Comparison of ENCODE assay signal across 7 cellular contexts in genomic region chr2:203779477-203780073, GRCh38.
DNase-seq lines count a peak whose midpoint lies in the region; ATAC-seq and TF ChIP-seq lines count a peak whose summit lies in the region.
"Not testable (repeated sequence)": the region's sequence is repeated elsewhere in the genome, so short reads cannot be mapped to it uniquely, and the experiment has no call there.

No MANE protein-coding gene starts in this region.

- intact Hi-C loops in activated CD8-positive, alpha-beta T cell treated with anti-CD3 and anti-CD28 coated beads for 36 hours (cut with micrococcal nuclease) = loop anchor here (5.0 kb wide), 2 partner anchors 42 to 72 kb away; partner anchors contain the start of gene CD28

- not testable (repeated sequence) for TF ChIP-seq CTCF in activated CD8-positive, alpha-beta T cell treated with anti-CD3 and anti-CD28 coated beads for 36 hours (IDR thresholded peaks at IDR 0.05)

- 82% methylated on average over 4 of the region's 4 CpGs for WGBS in thymus

- not testable (repeated sequence) for H3K27me3 ChIP-seq in CD8-positive, alpha-beta memory T cell (ENCODE audit: insufficient read depth, low read length, poor library complexity, severe bottlenecking); thymus (ENCODE audit: control insufficient read depth, insufficient read depth)

- POLR2A ChIA-PET in CD8-positive, alpha-beta memory T cell (lab: Charles Lee) = interaction anchor here (0.6 to 1.0 kb wide), 2 partner anchors 29 to 59 kb away, joined by 3 read pairs; no protein-coding TSS in a partner anchor
- POLR2A ChIA-PET in T-cell (lab: Charles Lee) = interaction anchor here in 1 of 2 donors (0.5 kb wide), 1 partner anchor 919 kb away, joined by 3 read pairs; no protein-coding TSS in a partner anchor
- POLR2A ChIA-PET in activated CD8-positive, alpha-beta T cell treated with anti-CD3 and anti-CD28 coated beads for 36 hours (lab: Charles Lee) = interaction anchor here (0.7 to 1.2 kb wide), 5 partner anchors 10 to 71 kb away, joined by 3 to 5 read pairs (median 3); no protein-coding TSS in a partner anchor
- POLR2A ChIA-PET in naive thymus-derived CD8-positive, alpha-beta T cell (lab: Charles Lee) = interaction anchor here (1.1 to 1.3 kb wide), 2 partner anchors 36 to 39 kb away, joined by 3 to 5 read pairs; no protein-coding TSS in a partner anchor

- not testable (repeated sequence) for H3K27me3 Mint-ChIP-seq in CD8-positive, alpha-beta memory T cell; T-cell; activated CD8-positive, alpha-beta T cell treated with anti-CD3 and anti-CD28 coated beads for 36 hours; activated naive CD4-positive, alpha-beta T cell treated with anti-CD3 and anti-CD28 coated beads, Interleukin-2, amount 50 U/mL, for 24 hours; effector memory CD8-positive, alpha-beta T cell; naive thymus-derived CD8-positive, alpha-beta T cell

- CTCF ChIA-PET in CD8-positive, alpha-beta memory T cell (lab: Charles Lee) = interaction anchor here (1.0 kb wide), 1 partner anchor 39 kb away, joined by 3 read pairs; no protein-coding TSS in a partner anchor
- CTCF ChIA-PET in T-cell (lab: Charles Lee) = interaction anchor here in 1 of 2 donors (0.6 kb wide), 1 partner anchor 599 kb away, joined by 4 read pairs; no protein-coding TSS in a partner anchor
- CTCF ChIA-PET in activated CD8-positive, alpha-beta T cell treated with anti-CD3 and anti-CD28 coated beads for 36 hours (lab: Charles Lee) = interaction anchor here (0.6 to 8.2 kb wide), 3 partner anchors 35 to 81 kb away, joined by 3 to 62 read pairs (median 7); no protein-coding TSS in a partner anchor

- peaks cover 31 to 49% (median 48%) of the 10 kb centered on the region in 3 donors for H3K4me1 Mint-ChIP-seq in CD8-positive, alpha-beta memory T cell
- peaks cover 41 to 64% (median 42%) of the 10 kb centered on the region in 3 donors for H3K4me1 Mint-ChIP-seq in T-cell
- peaks cover 47% of the 10 kb centered on the region for H3K4me1 Mint-ChIP-seq in activated CD8-positive, alpha-beta T cell treated with anti-CD3 and anti-CD28 coated beads for 36 hours (ENCODE audit: low read depth)
- H3K4me1 Mint-ChIP-seq in activated naive CD4-positive, alpha-beta T cell treated with anti-CD3 and anti-CD28 coated beads, Interleukin-2, amount 50 U/mL, for 24 hours = peaks cover 54% of the 10 kb centered on the region
- peaks cover 21 to 29% of the 10 kb centered on the region in 2 donors for H3K4me1 Mint-ChIP-seq in effector memory CD8-positive, alpha-beta T cell (ENCODE audit: low read depth in 2 of 2)
- H3K4me1 Mint-ChIP-seq in naive thymus-derived CD8-positive, alpha-beta T cell = peaks cover 22 to 59% (median 42%) of the 10 kb centered on the region in 4 donors

- H3K4me3 ChIP-seq in CD8-positive, alpha-beta memory T cell (ENCODE audit: low read length); thymus (ENCODE audit: low read length): not testable (repeated sequence)

- H3K9me3 ChIP-seq in CD8-positive, alpha-beta memory T cell (ENCODE audit: low read length); thymus (ENCODE audit: control insufficient read depth): not testable (repeated sequence)

- peaks cover 26% of the 10 kb centered on the region for H3K4me1 ChIP-seq in CD8-positive, alpha-beta memory T cell (ENCODE audit: insufficient read depth, low read length)
- H3K4me1 ChIP-seq in thymus (ENCODE audit: control insufficient read depth, insufficient read depth, low read length) = peaks cover 23% of the 10 kb centered on the region

- DNase-seq in CD8-positive, alpha-beta memory T cell; T-cell; activated CD8-positive, alpha-beta T cell treated with anti-CD3 and anti-CD28 coated beads for 36 hours; effector memory CD8-positive, alpha-beta T cell: not testable (repeated sequence)
- peak in 1 of 10 donors; percentile 6 for DNase-seq in naive thymus-derived CD8-positive, alpha-beta T cell

- not testable (repeated sequence) for H3K27ac ChIP-seq in CD8-positive, alpha-beta memory T cell (ENCODE audit: low read depth, low read length)
- H3K27ac ChIP-seq in thymus (ENCODE audit: low read depth) = peak overlapping the region; percentile 74

- H3K36me3 ChIP-seq in CD8-positive, alpha-beta memory T cell (ENCODE audit: insufficient read depth, low read length); thymus (ENCODE audit: control insufficient read depth, insufficient read depth): not testable (repeated sequence)

- not testable (repeated sequence) for ATAC-seq in T-cell (replicated peaks in 1 of 4); activated CD8-positive, alpha-beta T cell treated with anti-CD3 and anti-CD28 coated beads for 36 hours; effector memory CD8-positive, alpha-beta T cell (replicated peaks); naive thymus-derived CD8-positive, alpha-beta T cell

- peak overlapping the region in 1 of 7 donors; percentile 35 for H3K4me3 Mint-ChIP-seq in CD8-positive, alpha-beta memory T cell
- peak overlapping the region in 1 of 3 donors; percentile 25 for H3K4me3 Mint-ChIP-seq in T-cell
- H3K4me3 Mint-ChIP-seq in activated CD8-positive, alpha-beta T cell treated with anti-CD3 and anti-CD28 coated beads for 36 hours; activated naive CD4-positive, alpha-beta T cell treated with anti-CD3 and anti-CD28 coated beads, Interleukin-2, amount 50 U/mL, for 24 hours: not testable (repeated sequence)
- peak overlapping the region; percentile 19 to 29 for H3K4me3 Mint-ChIP-seq in effector memory CD8-positive, alpha-beta T cell
- H3K4me3 Mint-ChIP-seq in naive thymus-derived CD8-positive, alpha-beta T cell = peak overlapping the region in 3 of 10 donors; percentile 2 to 56 (median 13)

- peak overlapping the region in 7 of 8 donors; percentile 11 to 86 (median 51) for H3K27ac Mint-ChIP-seq in CD8-positive, alpha-beta memory T cell
- peak overlapping the region; percentile 62 for H3K27ac Mint-ChIP-seq in T-cell
- H3K27ac Mint-ChIP-seq in activated CD8-positive, alpha-beta T cell treated with anti-CD3 and anti-CD28 coated beads for 36 hours = peak overlapping the region; percentile 24
- H3K27ac Mint-ChIP-seq in activated naive CD4-positive, alpha-beta T cell treated with anti-CD3 and anti-CD28 coated beads, Interleukin-2, amount 50 U/mL, for 24 hours = peak overlapping the region; percentile 1
- peak overlapping the region; percentile 6 to 73 for H3K27ac Mint-ChIP-seq in effector memory CD8-positive, alpha-beta T cell
- peak overlapping the region; percentile 15 to 82 (median 49) for H3K27ac Mint-ChIP-seq in naive thymus-derived CD8-positive, alpha-beta T cell

- H3K36me3 Mint-ChIP-seq in CD8-positive, alpha-beta memory T cell; T-cell; activated CD8-positive, alpha-beta T cell treated with anti-CD3 and anti-CD28 coated beads for 36 hours (ENCODE audit: low read depth); activated naive CD4-positive, alpha-beta T cell treated with anti-CD3 and anti-CD28 coated beads, Interleukin-2, amount 50 U/mL, for 24 hours; effector memory CD8-positive, alpha-beta T cell (ENCODE audit: insufficient read depth); naive thymus-derived CD8-positive, alpha-beta T cell: not testable (repeated sequence)

- not testable (repeated sequence) for H3K9me3 Mint-ChIP-seq in CD8-positive, alpha-beta memory T cell; T-cell; activated CD8-positive, alpha-beta T cell treated with anti-CD3 and anti-CD28 coated beads for 36 hours; activated naive CD4-positive, alpha-beta T cell treated with anti-CD3 and anti-CD28 coated beads, Interleukin-2, amount 50 U/mL, for 24 hours; effector memory CD8-positive, alpha-beta T cell; naive thymus-derived CD8-positive, alpha-beta T cell

Comparison
In these comparisons a context has a peak if more than half of its experiments do, and no peak if none do; other contexts are left out.
1. H3K27ac Mint-ChIP-seq: peak in every context shown above with its lines; median percentile 62 in T-cell; 51 in CD8-positive, alpha-beta memory T cell; 49 in naive thymus-derived CD8-positive, alpha-beta T cell; 40 in effector memory CD8-positive, alpha-beta T cell; 24 in activated CD8-positive, alpha-beta T cell treated with anti-CD3 and anti-CD28 coated beads for 36 hours; 1 in activated naive CD4-positive, alpha-beta T cell treated with anti-CD3 and anti-CD28 coated beads, Interleukin-2, amount 50 U/mL, for 24 hours.